Comparison of ENCODE assay signal across 1 cellular context in genomic region chr12:112891093-112892024, GRCh38.
TF ChIP-seq lines count a peak whose summit lies in the region.

No MANE protein-coding gene starts in this region.

TF ChIP-seq in HepG2, 621 proteins besides CTCF, POLR2A, EP300 and RAD21:
- TF ChIP-seq ZNF737 (CRISPR knock-in tag; IDR thresholded peaks at IDR 0.05; ENCODE audit: borderline replicate concordance) (no peak), HNRNPH1 (optimal IDR thresholded peaks at IDR 0.05; ENCODE audit: low read depth, low read length) (no peak), MED8 (CRISPR knock-in tag; IDR thresholded peaks at IDR 0.05; ENCODE audit: insufficient replicate concordance) (no peak), PCBP1 (IDR thresholded peaks at IDR 0.05; ENCODE audit: borderline replicate concordance, low read depth, low read length) (no peak)
